Comparison of ENCODE assay signal across 8 cellular contexts in the genomic region with DNA sequence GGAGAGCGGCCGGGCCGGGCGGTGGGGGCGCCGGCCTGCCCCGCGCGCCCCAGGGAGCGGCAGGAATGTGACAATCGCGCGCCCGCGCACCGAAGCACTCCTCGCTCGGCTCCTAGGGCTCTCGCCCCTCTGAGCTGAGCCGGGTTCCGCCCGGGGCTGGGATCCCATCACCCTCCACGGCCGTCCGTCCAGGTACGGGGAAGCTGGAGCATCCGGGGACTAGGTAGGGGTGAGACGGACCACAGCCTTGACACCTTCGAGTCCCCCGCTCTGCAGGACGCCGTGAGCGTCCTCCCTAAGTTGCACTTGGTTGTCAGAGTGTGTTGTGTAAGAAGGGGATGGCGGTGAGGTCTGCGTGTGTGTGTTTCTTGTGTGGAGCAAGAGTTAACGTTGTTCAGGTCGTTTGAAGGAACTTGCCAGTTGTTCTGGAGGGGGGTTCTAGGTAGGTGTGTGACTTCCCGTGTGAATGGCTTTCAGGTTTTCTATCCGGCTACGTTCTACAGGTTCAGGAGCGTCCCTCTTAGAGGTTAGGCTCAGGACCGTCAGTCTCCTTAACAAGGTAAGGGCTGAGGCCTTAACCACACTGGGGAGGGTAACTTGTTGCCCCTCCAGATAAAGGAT.
DNase-seq lines count a peak whose midpoint lies in the region; ATAC-seq and TF ChIP-seq lines count a peak whose summit lies in the region.

No MANE protein-coding gene starts in this region.

- H3K36me3 ChIP-seq in muscle layer of duodenum (ENCODE audit: control insufficient read depth in 1 of 2, insufficient read depth in 2 of 2, low read length in 2 of 2) (peaks cover 0 to 19% of the 10 kb centered on the region in 2 donors), MM.1S (replicated peaks; ENCODE audit: insufficient read depth, low read length) (no peaks in the 10 kb centered on the region), WERI-Rb-1 (no peaks in the 10 kb centered on the region)

- H2AFZ ChIP-seq in MM.1S (ENCODE audit: low read length) = no peak overlapping the region

- H3K9ac ChIP-seq in MM.1S (ENCODE audit: low read length) = no peak overlapping the region

- H3K9me3 Mint-ChIP-seq in effector memory CD8-positive, alpha-beta T cell = peaks cover 5 to 18% of the 10 kb centered on the region in 2 donors

- peaks cover 10 to 27% of the 10 kb centered on the region in 2 donors for H3K9me3 ChIP-seq in muscle layer of duodenum (ENCODE audit: control insufficient read depth in 1 of 2, low read length in 2 of 2)
- H3K9me3 ChIP-seq in MM.1S (replicated peaks; ENCODE audit: insufficient read depth, low read length) = no peaks in the 10 kb centered on the region
- peaks cover 13% of the 10 kb centered on the region for H3K9me3 ChIP-seq in WERI-Rb-1 (ENCODE audit: severe bottlenecking)

- peak overlapping the region; percentile 93 for H3K27ac ChIP-seq in muscle layer of duodenum (ENCODE audit: low read length)
- no peak overlapping the region for H3K27ac ChIP-seq in MM.1S (ENCODE audit: low read length)
- H3K27ac ChIP-seq in WERI-Rb-1 = no peak overlapping the region

- H4K20me1 ChIP-seq in MM.1S (ENCODE audit: insufficient read depth, low read length) = no peaks in the 10 kb centered on the region

- no peaks in the 10 kb centered on the region for H3K79me2 ChIP-seq in MM.1S (ENCODE audit: low read length)

- H3K4me1 ChIP-seq in muscle layer of duodenum (ENCODE audit: control insufficient read depth in 1 of 2, insufficient read depth in 2 of 2, low read length in 2 of 2) (no peaks in the 10 kb centered on the region), MM.1S (ENCODE audit: low read length) (no peaks in the 10 kb centered on the region)

- TF ChIP-seq POLR2A in NB4 (IDR thresholded peaks at IDR 0.05; ENCODE audit: extremely low read depth, insufficient read length) = no peak

- peaks cover 40 to 44% of the 10 kb centered on the region in 2 donors for H3K27me3 Mint-ChIP-seq in effector memory CD8-positive, alpha-beta T cell

- H3K4me3 Mint-ChIP-seq in effector memory CD8-positive, alpha-beta T cell = peak overlapping the region; percentile 8 to 79

- no peaks in the 10 kb centered on the region for H3F3A ChIP-seq in MM.1S (ENCODE audit: insufficient read depth, low read length)

- H3K4me2 ChIP-seq in MM.1S (ENCODE audit: low read depth, low read length) = no peak overlapping the region

- peak; percentile 61 for ATAC-seq in effector memory CD8-positive, alpha-beta T cell (replicated peaks)

- TF ChIP-seq CTCF in NB4 (IDR thresholded peaks at IDR 0.05; ENCODE audit: low read depth, low read length) = no peak
- no peak for TF ChIP-seq CTCF in MM.1S (IDR thresholded peaks at IDR 0.05; ENCODE audit: low read length)
- no peak for TF ChIP-seq CTCF in WERI-Rb-1 (IDR thresholded peaks at IDR 0.05; ENCODE audit: low read depth, low read length)

- no peaks in the 10 kb centered on the region for H3K9me2 ChIP-seq in MM.1S (replicated peaks; ENCODE audit: insufficient read depth, low read length)

- H3K27me3 ChIP-seq in muscle layer of duodenum (ENCODE audit: low read depth, low read length) (no peaks in the 10 kb centered on the region), MM.1S (replicated peaks; ENCODE audit: insufficient read depth, low read length) (no peaks in the 10 kb centered on the region), WERI-Rb-1 (ENCODE audit: insufficient read depth, low read depth, severe bottlenecking) (peaks cover 79% of the 10 kb centered on the region)

- H3K4me1 Mint-ChIP-seq in effector memory CD8-positive, alpha-beta T cell (ENCODE audit: low read depth in 2 of 2) = peaks cover 5 to 22% of the 10 kb centered on the region in 2 donors

- DNase-seq in 8988T (peak; percentile 38), NB4 (ENCODE audit: low read depth) (peak; percentile 61), MM.1S (no peak), DMS53 treated with DMSO at 0.1 percent for 48 hours (lab: John Stamatoyannopoulos, UW; ENCODE audit: unreplicated experiment) (no peak), WERI-Rb-1 (no peak)
- DNase-seq in effector memory CD8-positive, alpha-beta T cell = no peak
- DNase-seq in stimulated activated naive CD4-positive, alpha-beta T cell treated with Interleukin-2 at 50 U/mL for 16 hours (lab: John Stamatoyannopoulos, UW) = no peak

- H3K36me3 Mint-ChIP-seq in effector memory CD8-positive, alpha-beta T cell (ENCODE audit: insufficient read depth) = peaks cover 3% of the 10 kb centered on the region

- peak overlapping the region in 1 of 2 donors; percentile 65 for H3K27ac Mint-ChIP-seq in effector memory CD8-positive, alpha-beta T cell

- H3K4me3 ChIP-seq in NB4 (ENCODE audit: low read depth, low read length) (peak overlapping the region; percentile 43), muscle layer of duodenum (ENCODE audit: low read depth in 1 of 2, low read length in 2 of 2) (peak overlapping the region; percentile 65 to 86), MM.1S (ENCODE audit: low read length) (no peak overlapping the region), WERI-Rb-1 (ENCODE audit: low read depth, low read length) (no peak overlapping the region)

Comparison
In these comparisons a context has a peak if more than half of its experiments do, and no peak if none do; other contexts are left out.
1. DNase-seq: peak in 8988T (single experiment) and NB4 (single experiment); none in effector memory CD8-positive, alpha-beta T cell (0 of 3), stimulated activated naive CD4-positive, alpha-beta T cell treated with Interleukin-2 at 50 U/mL for 16 hours (single experiment), MM.1S (single experiment), DMS53 treated with DMSO at 0.1 percent for 48 hours (single experiment) and WERI-Rb-1 (single experiment).
2. H3K4me3 ChIP-seq: peak in NB4 (single experiment) and muscle layer of duodenum (2 of 2); none in MM.1S (single experiment) and WERI-Rb-1 (single experiment).